ENCODE assay signal across 8 cellular contexts in the genomic region with DNA sequence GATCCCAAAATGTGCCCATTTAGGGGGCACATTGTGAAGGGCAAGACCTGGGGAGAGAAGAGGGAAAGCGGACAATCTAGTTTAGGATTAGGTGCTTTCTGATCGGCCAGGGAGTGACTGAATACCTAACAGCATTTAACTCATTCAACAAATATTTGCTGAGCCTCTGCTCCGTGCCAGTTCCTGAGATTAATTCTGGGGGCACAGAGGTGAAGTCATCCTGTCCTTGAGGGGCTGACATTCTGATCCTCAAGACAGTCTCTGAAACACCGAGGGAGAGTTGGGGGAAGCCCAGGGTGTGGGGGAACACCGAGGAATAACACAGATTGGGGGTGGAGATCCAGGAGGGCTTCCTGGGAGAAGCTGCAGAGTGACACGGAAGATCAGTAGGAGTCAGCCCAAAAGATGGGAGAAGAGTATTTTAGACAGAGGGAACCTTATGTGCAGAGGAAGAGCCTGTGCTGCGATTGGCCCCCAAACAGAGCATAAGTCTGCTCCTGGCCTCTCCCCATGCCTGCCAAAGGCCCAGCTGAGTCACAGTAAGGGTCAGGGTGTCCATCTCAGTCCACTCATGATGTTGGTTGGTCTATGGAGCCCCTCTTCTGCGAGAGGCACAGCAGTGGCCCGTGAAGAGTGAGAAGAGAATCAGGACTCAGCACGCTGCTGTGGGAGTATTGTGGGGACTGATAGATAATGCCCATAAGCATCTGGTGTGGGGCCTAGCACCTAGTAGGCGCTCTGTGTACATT.
DNase-seq lines count a peak whose midpoint lies in the region; TF ChIP-seq lines count a peak whose summit lies in the region.

No MANE protein-coding gene starts in this region.

- no peak for TF ChIP-seq CTCF in choroid plexus epithelial cell (conservative IDR thresholded peaks at IDR 0.05; ENCODE audit: low read depth, low read length)

- H3K36me3 ChIP-seq in HUES64 (ENCODE audit: insufficient read depth, low read length) (no peaks in the 10 kb centered on the region), stomach smooth muscle (ENCODE audit: control insufficient read depth in 2 of 2, insufficient read depth in 2 of 2, low read length in 2 of 2) (no peaks in the 10 kb centered on the region)

- DNase-seq in choroid plexus epithelial cell (ENCODE audit: low read depth), result no peak
- DNase-seq in kidney tubule cell (ENCODE audit: low spot score), result peak; percentile 71
- no peak for DNase-seq in Kasumi-1 (lab: John Stamatoyannopoulos, UW)
- DNase-seq in posterior vena cava (ENCODE audit: low spot score), result no peak
- DNase-seq in DMS79 treated with DMSO at 0.1 percent for 48 hours (lab: John Stamatoyannopoulos, UW), result no peak
- DNase-seq in 8988T, result no peak

- WGBS in HUES64, result 78% methylated on average over 11 of the region's 11 CpGs

- intact Hi-C loops in posterior vena cava (cut with DNase I), result loop anchor here (2.0 to 5.0 kb wide), 3 partner anchors 58 to 159 kb away; a partner anchor contains a TSS

- H3K4me3 ChIP-seq in HUES64 (ENCODE audit: low read length) (peak overlapping the region; percentile 46), choroid plexus epithelial cell (ENCODE audit: low read depth, low read length) (peak overlapping the region; percentile 57), stomach smooth muscle (ENCODE audit: low read length in 2 of 2) (peak overlapping the region; percentile 69 to 77)

- H3K4me1 ChIP-seq in HUES64 (ENCODE audit: insufficient read depth, low read length) (peaks cover 33% of the 10 kb centered on the region), stomach smooth muscle (ENCODE audit: control insufficient read depth, insufficient read depth, low read length) (peaks cover 41% of the 10 kb centered on the region)

- H3K9ac ChIP-seq in HUES64 (ENCODE audit: low read depth, low read length) (peak overlapping the region; percentile 72), stomach smooth muscle (ENCODE audit: low read length in 2 of 2) (peak overlapping the region; percentile 86 to 90)

- H3K27me3 ChIP-seq in HUES64 (ENCODE audit: insufficient read depth, low read length) (peaks cover 25% of the 10 kb centered on the region), stomach smooth muscle (ENCODE audit: control insufficient read depth in 1 of 2, insufficient read depth in 2 of 2, low read length in 2 of 2) (no peaks in the 10 kb centered on the region)

- H3K27ac ChIP-seq in HUES64 (ENCODE audit: low read depth, low read length) (peak overlapping the region; percentile 91), stomach smooth muscle (ENCODE audit: low read length) (peak overlapping the region; percentile 86)

- no peaks in the 10 kb centered on the region for H3K9me3 ChIP-seq in HUES64 (ENCODE audit: insufficient read depth, low read depth, low read length)
- H3K9me3 ChIP-seq in stomach smooth muscle (ENCODE audit: control insufficient read depth in 2 of 2, low read length in 2 of 2), result no peaks in the 10 kb centered on the region
